11 cellular contexts compared by ENCODE assay signal in the genomic region with DNA sequence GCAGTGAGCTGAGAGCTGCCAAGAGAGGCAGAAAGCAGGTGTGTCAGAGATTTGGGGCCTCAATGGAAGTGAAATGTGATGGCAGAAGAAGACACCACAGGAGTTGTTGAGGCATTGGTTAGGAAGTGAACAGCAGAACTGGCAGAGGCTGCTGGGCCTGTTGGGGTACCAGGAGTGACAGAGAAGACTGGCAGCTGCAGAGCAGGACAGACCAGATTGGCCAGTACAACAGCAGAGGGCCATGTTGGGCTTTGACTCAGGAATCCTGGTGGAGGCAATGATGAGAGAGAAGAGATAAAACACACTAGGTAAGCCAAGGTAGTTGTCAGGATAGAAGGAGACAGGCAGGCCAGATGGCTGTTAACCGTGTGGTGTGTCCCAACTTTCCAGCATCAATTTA. TPM values are rescaled to one million over a fixed set of nuclear protein-coding genes. Genes with fewer than 3 reads are reported as not detected.
DNase-seq lines count a peak whose midpoint lies in the region; ATAC-seq and TF ChIP-seq lines count a peak whose summit lies in the region.
"Had no signal": no experiment of that assay in that cellular context is flagged by ENCODE, and none has a peak within 500 bp of the region (broad histone marks: within the 10 kb centered on the region; RNA-seq: fewer than 3 reads in every experiment).

No MANE protein-coding gene starts in this region.

- H3K9me3 ChIP-seq in DOHH2 (ENCODE audit: control insufficient read depth, insufficient read depth, low read length) (no peaks in the 10 kb centered on the region), WERI-Rb-1 (ENCODE audit: severe bottlenecking) (no peaks in the 10 kb centered on the region)

- H3K4me3 Mint-ChIP-seq in memory B cell: no peak overlapping the region
- no peak overlapping the region for H3K4me3 Mint-ChIP-seq in activated T-cell treated with anti-CD3 and anti-CD28 coated beads, Interleukin-2, amount 50 U/mL, for 4 hours

- no peaks in the 10 kb centered on the region for H3K9me3 Mint-ChIP-seq in memory B cell
- H3K9me3 Mint-ChIP-seq in activated T-cell treated with anti-CD3 and anti-CD28 coated beads, Interleukin-2, amount 50 U/mL, for 4 hours: no peaks in the 10 kb centered on the region

- H3K27ac Mint-ChIP-seq in memory B cell: no peak overlapping the region

- TF ChIP-seq CTCF in DOHH2 (IDR thresholded peaks at IDR 0.05; ENCODE audit: low read depth, low read length, poor library complexity, severe bottlenecking): peak; percentile 19
- TF ChIP-seq CTCF in WERI-Rb-1 (IDR thresholded peaks at IDR 0.05; ENCODE audit: low read depth, low read length): 0 out of 2 replicates have a peak, but pooled peaks have one; percentile 14

- peaks cover 34% of the 10 kb centered on the region for H3K4me1 ChIP-seq in DOHH2 (ENCODE audit: control insufficient read depth, low read length)

- H4K20me1 ChIP-seq in DOHH2 (ENCODE audit: control insufficient read depth, insufficient read depth, low read depth, low read length): no peaks in the 10 kb centered on the region

- no peak overlapping the region for H3K4me2 ChIP-seq in DOHH2 (ENCODE audit: low read length)

- H3K4me1 Mint-ChIP-seq in memory B cell: peaks cover 19% of the 10 kb centered on the region
- peaks cover 12% of the 10 kb centered on the region for H3K4me1 Mint-ChIP-seq in activated T-cell treated with anti-CD3 and anti-CD28 coated beads, Interleukin-2, amount 50 U/mL, for 4 hours (ENCODE audit: low read depth)

- no peaks in the 10 kb centered on the region for H3K27me3 Mint-ChIP-seq in memory B cell
- no peaks in the 10 kb centered on the region for H3K27me3 Mint-ChIP-seq in activated T-cell treated with anti-CD3 and anti-CD28 coated beads, Interleukin-2, amount 50 U/mL, for 4 hours (ENCODE audit: low read depth)

- H3F3A ChIP-seq in DOHH2 (ENCODE audit: control insufficient read depth, insufficient read depth): no peaks in the 10 kb centered on the region; the same call in 1 of the 2 replicates

- H3K27ac ChIP-seq in DOHH2 (ENCODE audit: low read depth, low read length) (no peak overlapping the region), WERI-Rb-1 (no peak overlapping the region)

- DNase-seq in WERI-Rb-1 (no peak), memory B cell (ENCODE audit: low spot score in 2 of 2) (no peak)
- no peak for DNase-seq in stimulated activated CD4-positive, alpha-beta T cell treated with anti-CD3 and anti-CD28 coated beads, Interleukin-1b, Interleukin-23, amount 100 ng/mL, for 48 hours
- DNase-seq in activated T-cell treated with anti-CD3 and anti-CD28 coated beads, Interleukin-2, amount 50 U/mL, for 4 hours: no peak
- DNase-seq: activated CD4-positive, alpha-beta T cell treated with anti-CD3 and anti-CD28 coated beads, Interleukin-2, amount 50 U/mL, for 48 hours; kidney glomerular epithelial cell; NCI-H187 had no signal

- H3K4me3 ChIP-seq in DOHH2 (ENCODE audit: low read length) (no peak overlapping the region), WERI-Rb-1 (ENCODE audit: low read depth, low read length) (no peak overlapping the region)

- ATAC-seq in GM21723 (IDR thresholded peaks at IDR 0.05; ENCODE audit: unreplicated experiment): peak; percentile 52
- peak; percentile 22 for ATAC-seq in memory B cell (ENCODE audit: low read depth)
- ATAC-seq in activated T-cell treated with anti-CD3 and anti-CD28 coated beads, Interleukin-2, amount 50 U/mL, for 4 hours: no peak
- no peak for ATAC-seq in GM18867 (IDR thresholded peaks at IDR 0.05; ENCODE audit: unreplicated experiment)
- ATAC-seq in HG02852 (IDR thresholded peaks at IDR 0.05; ENCODE audit: unreplicated experiment): no peak

- peaks cover 3% of the 10 kb centered on the region; the same call in 1 of the 2 replicates for H3K27me3 ChIP-seq in DOHH2 (ENCODE audit: control insufficient read depth, low read length)
- no peaks in the 10 kb centered on the region for H3K27me3 ChIP-seq in WERI-Rb-1 (ENCODE audit: insufficient read depth, low read depth, severe bottlenecking)

- no peaks in the 10 kb centered on the region for H3K79me2 ChIP-seq in DOHH2 (ENCODE audit: control insufficient read depth, low read length)

- H3K9me2 ChIP-seq in DOHH2 (replicated peaks; ENCODE audit: control insufficient read depth, low read length): no peaks in the 10 kb centered on the region

- no peaks in the 10 kb centered on the region for H3K36me3 Mint-ChIP-seq in memory B cell
- H3K36me3 Mint-ChIP-seq in activated T-cell treated with anti-CD3 and anti-CD28 coated beads, Interleukin-2, amount 50 U/mL, for 4 hours (ENCODE audit: insufficient read depth): no peaks in the 10 kb centered on the region

- H3K36me3 ChIP-seq in DOHH2 (ENCODE audit: control insufficient read depth, low read length) (no peaks in the 10 kb centered on the region), WERI-Rb-1 (no peaks in the 10 kb centered on the region)

RNA-seq across cellular contexts. Expression of gene HERPUD2, which starts 19.9 kb away (rescaled TPM):
- 10 to 100 TPM; 14.9 to 18.5 (median 15.8) TPM for total RNA-seq in activated T-cell treated with anti-CD3 and anti-CD28 coated beads, Interleukin-2, amount 50 U/mL, for 4 hours

Comparison
In these comparisons a context has a peak if more than half of its experiments do, and no peak if none do; other contexts are left out.
1. ATAC-seq: peak in GM21723 (single experiment) and memory B cell (single experiment); none in activated T-cell treated with anti-CD3 and anti-CD28 coated beads, Interleukin-2, amount 50 U/mL, for 4 hours (0 of 2), GM18867 (single experiment) and HG02852 (single experiment).